ENCODE assay signal across 16 cellular contexts in genomic region chr6:137097057-137097456, GRCh38. TPM values are rescaled to one million over a fixed set of nuclear protein-coding genes. Genes with fewer than 3 reads are reported as not detected.
A peak's percentile ranks its signal among the peaks of the same experiment; 100 is the strongest.
DNase-seq lines count a peak whose midpoint lies in the region; ATAC-seq and TF ChIP-seq lines count a peak whose summit lies in the region.
"Had no signal": no experiment of that assay in that cellular context is flagged by ENCODE, and none has a peak within 500 bp of the region (broad histone marks: within the 10 kb centered on the region; RNA-seq: fewer than 3 reads in every experiment).

No MANE protein-coding gene starts in this region.

- H4K20me1 ChIP-seq in hepatocyte (ENCODE audit: insufficient read depth, poor library complexity, severe bottlenecking), result no peaks in the 10 kb centered on the region

- H3K27ac Mint-ChIP-seq in IgD-negative memory B cell (peak overlapping the region in 2 of 3 donors; percentile 6 to 34), naive B cell (peak overlapping the region; percentile 65 to 97 (median 82))
- H3K27ac Mint-ChIP-seq: activated CD4-positive, alpha-beta memory T cell treated with anti-CD3 and anti-CD28 coated beads, Interleukin-2, amount 10 ng/mL, durations not matched to agents 7 days and 5 days; CD4-positive, CD25-positive, alpha-beta regulatory T cell had no signal

- no peaks in the 10 kb centered on the region for H3K9me2 ChIP-seq in hepatocyte (replicated peaks; ENCODE audit: insufficient read depth)

- H2AFZ ChIP-seq in hepatocyte, result no peak overlapping the region

- ATAC-seq in GM18909 (IDR thresholded peaks at IDR 0.05; ENCODE audit: poor library complexity, unreplicated experiment) (peak; percentile 32), naive B cell (ENCODE audit: low read depth in 2 of 2) (no peak)
- ATAC-seq: Right ventricle myocardium inferior had no signal

- no peak overlapping the region for H3K4me2 ChIP-seq in hepatocyte

- H3K4me1 Mint-ChIP-seq in IgD-negative memory B cell, result peaks cover 47 to 60% (median 54%) of the 10 kb centered on the region in 3 donors
- H3K4me1 Mint-ChIP-seq in naive B cell, result peaks cover 52 to 90% (median 78%) of the 10 kb centered on the region in 3 donors
- H3K4me1 Mint-ChIP-seq: CD4-positive, CD25-positive, alpha-beta regulatory T cell had no signal

- H3K27ac ChIP-seq in hepatocyte, result no peak overlapping the region
- H3K27ac ChIP-seq: ovary had no signal

- DNase-seq in HCEC 1CT, result peak; percentile 40
- no peak for DNase-seq in naive B cell
- no peak for DNase-seq in GDM1 (lab: John Stamatoyannopoulos, UW)
- no peak for DNase-seq in stimulated activated CD4-positive, alpha-beta T cell treated with anti-CD3 and anti-CD28 coated beads, Interleukin-4, amount 100 ng/mL, for 24 hours
- no peak for DNase-seq in hepatocyte (ENCODE audit: low spot score)
- DNase-seq: activated CD4-positive, alpha-beta memory T cell treated with anti-CD3 and anti-CD28 coated beads, Interleukin-2, amount 10 ng/mL, durations not matched to agents 7 days and 5 days; CD4-positive, CD25-positive, alpha-beta regulatory T cell; islet precursor cell; NCI-H2029; ovary; stimulated activated CD4-positive, alpha-beta T cell treated with anti-CD3 and anti-CD28 coated beads, Interleukin-12 subunit alpha, Interleukin-12 subunit beta, amount 100 ng/mL, for 4 hours; T1000 had no signal

- no peaks in the 10 kb centered on the region for H3K4me1 ChIP-seq in hepatocyte (ENCODE audit: insufficient read depth)

- H3K27me3 Mint-ChIP-seq in IgD-negative memory B cell (no peaks in the 10 kb centered on the region), naive B cell (no peaks in the 10 kb centered on the region)
- H3K27me3 Mint-ChIP-seq: activated CD4-positive, alpha-beta memory T cell treated with anti-CD3 and anti-CD28 coated beads, Interleukin-2, amount 10 ng/mL, durations not matched to agents 7 days and 5 days had no signal

- no peaks in the 10 kb centered on the region for H3K9me3 Mint-ChIP-seq in IgD-negative memory B cell
- no peaks in the 10 kb centered on the region for H3K9me3 Mint-ChIP-seq in naive B cell
- H3K9me3 Mint-ChIP-seq: activated CD4-positive, alpha-beta memory T cell treated with anti-CD3 and anti-CD28 coated beads, Interleukin-2, amount 10 ng/mL, durations not matched to agents 7 days and 5 days; CD4-positive, CD25-positive, alpha-beta regulatory T cell had no signal

- no peaks in the 10 kb centered on the region for H3K36me3 ChIP-seq in hepatocyte (replicated peaks; ENCODE audit: insufficient read depth, low read depth)
- H3K36me3 ChIP-seq: ovary had no signal

- no peaks in the 10 kb centered on the region for H3K27me3 ChIP-seq in hepatocyte
- H3K27me3 ChIP-seq: ovary had no signal

- H3K9me3 ChIP-seq in hepatocyte (ENCODE audit: low read depth), result no peaks in the 10 kb centered on the region
- H3K9me3 ChIP-seq: ovary had no signal

- H3K4me3 Mint-ChIP-seq in IgD-negative memory B cell, result peak overlapping the region in 1 of 4 donors; percentile 66
- peak overlapping the region in 2 of 8 donors; percentile 45 to 62 for H3K4me3 Mint-ChIP-seq in naive B cell
- H3K4me3 Mint-ChIP-seq: activated CD4-positive, alpha-beta memory T cell treated with anti-CD3 and anti-CD28 coated beads, Interleukin-2, amount 10 ng/mL, durations not matched to agents 7 days and 5 days; CD4-positive, CD25-positive, alpha-beta regulatory T cell had no signal

- no peaks in the 10 kb centered on the region for H3K36me3 Mint-ChIP-seq in IgD-negative memory B cell
- no peaks in the 10 kb centered on the region for H3K36me3 Mint-ChIP-seq in naive B cell
- H3K36me3 Mint-ChIP-seq: CD4-positive, CD25-positive, alpha-beta regulatory T cell had no signal

- H3K4me3 ChIP-seq in hepatocyte, result no peak overlapping the region
- H3K4me3 ChIP-seq: ovary had no signal

- TF ChIP-seq CTCF in hepatocyte (IDR thresholded peaks at IDR 0.05; ENCODE audit: poor library complexity), result no peak

- H3K79me2 ChIP-seq in hepatocyte, result no peaks in the 10 kb centered on the region

RNA-seq across cellular contexts. Expression of gene IL20RA, which starts 52.3 kb away (rescaled TPM):
- not detected for polyA plus RNA-seq in IgD-negative memory B cell
- not detected for polyA plus RNA-seq in naive B cell (ENCODE audit: low read depth in 6 of 6)
- 0.32 and 0.63 TPM in 2 replicates for total RNA-seq in hepatocyte
- 0.52 TPM in 1 of 2 replicates, not detected in the other for polyA plus RNA-seq in hepatocyte
- total RNA-seq: activated CD4-positive, alpha-beta memory T cell treated with anti-CD3 and anti-CD28 coated beads, Interleukin-2, amount 10 ng/mL, durations not matched to agents 7 days and 5 days; CD4-positive, CD25-positive, alpha-beta regulatory T cell; G401 had no signal
- polyA plus RNA-seq: CD4-positive, CD25-positive, alpha-beta regulatory T cell had no signal
